7 cellular contexts compared by ENCODE assay signal in the genomic region with DNA sequence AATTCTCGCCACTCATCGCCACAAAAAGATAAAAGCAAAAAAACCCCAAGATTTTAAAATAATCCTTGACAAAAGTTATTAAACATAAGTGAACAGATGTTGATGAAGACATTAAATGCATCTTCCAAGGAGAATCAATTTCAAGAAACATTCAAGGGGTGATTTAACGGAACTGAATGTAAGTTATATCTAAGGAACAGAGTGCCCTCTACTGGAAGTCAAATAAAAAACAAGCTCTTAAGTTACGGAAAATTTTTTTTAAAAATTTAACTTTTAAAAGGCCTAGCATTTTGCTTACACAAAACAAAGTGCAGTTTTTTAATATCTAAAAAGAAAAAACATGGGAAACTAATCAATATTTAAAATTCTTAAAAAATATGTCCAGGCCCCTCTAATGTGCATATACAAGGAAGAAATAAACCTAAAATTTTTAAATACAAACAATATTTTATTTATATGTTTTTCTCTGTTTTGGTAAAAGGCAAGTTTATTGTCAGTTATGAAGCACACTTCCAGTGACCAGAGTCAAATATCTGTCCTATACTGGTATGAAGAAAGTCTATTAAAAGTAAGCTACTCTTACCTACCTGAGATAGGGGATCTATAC. TPM values are rescaled to one million over a fixed set of nuclear protein-coding genes. Genes with fewer than 3 reads are reported as not detected.
DNase-seq lines count a peak whose midpoint lies in the region; ATAC-seq and TF ChIP-seq lines count a peak whose summit lies in the region.

No MANE protein-coding gene starts in this region.

- DNase-seq in GM06990 (ENCODE audit: extremely low read depth, insufficient read length): no peak
- DNase-seq in NB4 (ENCODE audit: low read depth): peak; percentile 53
- DNase-seq in cardiac fibroblast (ENCODE audit: low read depth in 2 of 2): peak; percentile 76 to 77
- peak; percentile 36 for DNase-seq in myocyte (ENCODE audit: low read depth)
- DNase-seq in SKM-1 treated with dmso at 0.1 percent for 144 hours (lab: John Stamatoyannopoulos, UW; ENCODE audit: unreplicated experiment): no peak
- no peak for DNase-seq in stimulated activated CD4-positive, alpha-beta T cell treated with anti-CD3 and anti-CD28 coated beads, Interleukin-4, amount 100 ng/mL, for 1 hour

- no peak for ATAC-seq in HG03354 (IDR thresholded peaks at IDR 0.05; ENCODE audit: poor library complexity, severe bottlenecking, unreplicated experiment)

- TF ChIP-seq CTCF in GM06990 (IDR thresholded peaks at IDR 0.05; ENCODE audit: insufficient read depth, low read length, poor library complexity, severe bottlenecking) (peak; percentile 53), NB4 (IDR thresholded peaks at IDR 0.05; ENCODE audit: low read depth, low read length) (peak; percentile 22), cardiac fibroblast (IDR thresholded peaks at IDR 0.05; ENCODE audit: low read depth, low read length) (peak; percentile 38)

- TF ChIP-seq POLR2A in NB4 (IDR thresholded peaks at IDR 0.05; ENCODE audit: extremely low read depth, insufficient read length): no peak

- H3K27me3 ChIP-seq in GM06990 (replicated peaks; ENCODE audit: control insufficient read depth, insufficient read depth, low read length): no peaks in the 10 kb centered on the region

- H3K36me3 ChIP-seq in GM06990 (ENCODE audit: control insufficient read depth, insufficient read depth, low read length): peaks cover 1% of the 10 kb centered on the region

- H3K4me3 ChIP-seq in GM06990 (replicated peaks; ENCODE audit: low read depth, low read length) (no peak overlapping the region), NB4 (ENCODE audit: low read depth, low read length) (no peak overlapping the region), cardiac fibroblast (replicated peaks in 1 of 2; ENCODE audit: low read depth in 2 of 2, low read length in 2 of 2) (no peak overlapping the region)

RNA-seq across cellular contexts. Expression of a gene that starts 28.0 kb away (rescaled TPM):
- total RNA-seq in myocyte: 27.9 and 31.4 TPM in 2 replicates
- polyA plus RNA-seq in myocyte (2012): 12.1 TPM

Comparison
In these comparisons a context has a peak if more than half of its experiments do, and no peak if none do; other contexts are left out.
1. DNase-seq: peak in NB4 (single experiment), cardiac fibroblast (2 of 2) and myocyte (single experiment); none in GM06990 (single experiment), SKM-1 treated with dmso at 0.1 percent for 144 hours (single experiment) and stimulated activated CD4-positive, alpha-beta T cell treated with anti-CD3 and anti-CD28 coated beads, Interleukin-4, amount 100 ng/mL, for 1 hour (single experiment).
2. Peak in every context shown above with its lines, with median percentiles within 50 percentile points of each other: CTCF ChIP-seq.